14 cellular contexts compared by ENCODE assay signal in genomic region chr5:102196481-102196880, GRCh38.
DNase-seq lines count a peak whose midpoint lies in the region; TF ChIP-seq lines count a peak whose summit lies in the region.
"Had no signal": no experiment of that assay in that cellular context is flagged by ENCODE, and none has a peak within 500 bp of the region (broad histone marks: within the 10 kb centered on the region; RNA-seq: fewer than 3 reads in every experiment).

No MANE protein-coding gene starts in this region.

- H3K27me3 ChIP-seq in neural progenitor cell = no peaks in the 10 kb centered on the region
- H3K27me3 ChIP-seq: BLaER1 had no signal

- H3K9me3 ChIP-seq in neural progenitor cell (ENCODE audit: low read depth) = no peaks in the 10 kb centered on the region
- H3K9me3 ChIP-seq: A549, BLaER1 had no signal

- no peaks in the 10 kb centered on the region for H3K4me1 Mint-ChIP-seq in neural progenitor cell
- H3K4me1 Mint-ChIP-seq: H9, IgD-negative memory B cell had no signal

- peak overlapping the region; percentile 50 for H2AFZ ChIP-seq in neural progenitor cell (replicated peaks)

- H3K36me3 ChIP-seq in neural progenitor cell = no peaks in the 10 kb centered on the region
- H3K36me3 ChIP-seq: BLaER1 had no signal

- H3K4me3 Mint-ChIP-seq in neural progenitor cell = no peak overlapping the region
- H3K4me3 Mint-ChIP-seq: CD8-positive, alpha-beta T cell; H9 had no signal

- no peak overlapping the region for H3K4me3 ChIP-seq in neural progenitor cell
- H3K4me3 ChIP-seq: A549, BLaER1 had no signal

- H3K79me2 ChIP-seq in neural progenitor cell (ENCODE audit: low read depth) = no peaks in the 10 kb centered on the region

- H3K36me3 Mint-ChIP-seq in neural progenitor cell = peaks cover 1% of the 10 kb centered on the region
- H3K36me3 Mint-ChIP-seq: CD8-positive, alpha-beta T cell; IgD-negative memory B cell had no signal

- no peaks in the 10 kb centered on the region for H4K20me1 ChIP-seq in neural progenitor cell (ENCODE audit: low read depth)
- H4K20me1 ChIP-seq: BLaER1 had no signal

- peak; percentile 4 for DNase-seq in NCI-H146 (lab: John Stamatoyannopoulos, UW)
- no peak for DNase-seq in NCI-H146 treated with DMSO at 0.1 percent for 48 hours (lab: John Stamatoyannopoulos, UW; ENCODE audit: unreplicated experiment)
- DNase-seq in SHP77 (lab: John Stamatoyannopoulos, UW) = peak; percentile 50 to 53
- DNase-seq in neural progenitor cell (ENCODE audit: low spot score) = peak; percentile 15
- no peak for DNase-seq in iPS-NIHi7 (ENCODE audit: extremely low spot score)
- no peak for DNase-seq in activated CD4-positive, alpha-beta T cell treated with anti-CD3 and anti-CD28 coated beads for 48 hours
- no peak for DNase-seq in AG20443 (ENCODE audit: low spot score)
- DNase-seq: Calu3; CD8-positive, alpha-beta T cell; H9 had no signal

- no peak overlapping the region for H3K4me2 ChIP-seq in neural progenitor cell
- H3K4me2 ChIP-seq: A549, BLaER1 had no signal

- no peak for TF ChIP-seq CTCF in neural progenitor cell (IDR thresholded peaks at IDR 0.05)

- H3F3A ChIP-seq in neural progenitor cell (ENCODE audit: low read depth) = no peaks in the 10 kb centered on the region

- no peaks in the 10 kb centered on the region for H3K27me3 Mint-ChIP-seq in neural progenitor cell (ENCODE audit: insufficient read depth, low read depth)
- H3K27me3 Mint-ChIP-seq: IgD-negative memory B cell had no signal

- no peak overlapping the region for H3K9ac ChIP-seq in neural progenitor cell
- H3K9ac ChIP-seq: BLaER1 had no signal

- H3K4me1 ChIP-seq in neural progenitor cell = no peaks in the 10 kb centered on the region
- H3K4me1 ChIP-seq: A549, BLaER1 had no signal

- H3K27ac Mint-ChIP-seq in neural progenitor cell = no peak overlapping the region
- H3K27ac Mint-ChIP-seq: CD8-positive, alpha-beta T cell; H9; IgD-negative memory B cell had no signal

- no peak overlapping the region for H3K27ac ChIP-seq in neural progenitor cell
- H3K27ac ChIP-seq: 22Rv1, A549, BLaER1 had no signal

- H3K9me3 Mint-ChIP-seq in neural progenitor cell = peaks cover 2% of the 10 kb centered on the region

Comparison
In these comparisons a context has a peak if more than half of its experiments do, and no peak if none do; other contexts are left out.
1. DNase-seq: peak in NCI-H146 (single experiment), SHP77 (2 of 2) and neural progenitor cell (single experiment); none in NCI-H146 treated with DMSO at 0.1 percent for 48 hours (single experiment), iPS-NIHi7 (single experiment), activated CD4-positive, alpha-beta T cell treated with anti-CD3 and anti-CD28 coated beads for 48 hours (single experiment) and AG20443 (single experiment).